12 cellular contexts compared by ENCODE assay signal in genomic region chr1:207808911-207809555, GRCh38. TPM values are rescaled to one million over a fixed set of nuclear protein-coding genes. Genes with fewer than 3 reads are reported as not detected.
DNase-seq lines count a peak whose midpoint lies in the region; ATAC-seq and TF ChIP-seq lines count a peak whose summit lies in the region.
"Had no signal": no experiment of that assay in that cellular context is flagged by ENCODE, and none has a peak within 500 bp of the region (broad histone marks: within the 10 kb centered on the region; RNA-seq: fewer than 3 reads in every experiment).

No MANE protein-coding gene starts in this region.

- peak overlapping the region; percentile 39 for H3K27ac Mint-ChIP-seq in memory B cell

- no peaks in the 10 kb centered on the region for H3K27me3 Mint-ChIP-seq in memory B cell

- peaks cover 59% of the 10 kb centered on the region for H3K4me1 Mint-ChIP-seq in memory B cell

- H3K9me3 ChIP-seq in right cardiac atrium (ENCODE audit: control insufficient read depth, low read length) (no peaks in the 10 kb centered on the region), ascending aorta (no peaks in the 10 kb centered on the region), vagina (no peaks in the 10 kb centered on the region)

- 80% methylated on average over 5 of the region's 5 CpGs for WGBS in right cardiac atrium

- H3K36me3 Mint-ChIP-seq in memory B cell: peaks cover 63% of the 10 kb centered on the region

- H3K27ac ChIP-seq in right cardiac atrium (ENCODE audit: low read length) (peak overlapping the region; percentile 77), ascending aorta (peak overlapping the region; percentile 92 to 98), vagina (peak overlapping the region; percentile 77)

- H3K4me3 Mint-ChIP-seq in memory B cell: peak overlapping the region; percentile 30
- H3K4me3 Mint-ChIP-seq: nephron progenitor cell had no signal

- H3K4me3 ChIP-seq in right cardiac atrium (ENCODE audit: low read length): no peak overlapping the region
- H3K4me3 ChIP-seq in ascending aorta: no peak overlapping the region
- H3K4me3 ChIP-seq in vagina: no peak overlapping the region

- intact Hi-C loops in right cardiac atrium (cut with DNase I): no loop called here
- intact Hi-C loops in left ventricle myocardium superior (cut with micrococcal nuclease): no loop called here
- intact Hi-C loops in ascending aorta (cut with DNase I): loop anchor here (1.0 to 10.0 kb wide), 3 partner anchors 11 to 1304 kb away; partner anchors contain the start of genes CD46 and RASSF5
- intact Hi-C loops in vagina (cut with DNase I): loop anchor here (5.0 kb wide), 1 partner anchor 1538 kb away; no protein-coding TSS in a partner anchor

- TF ChIP-seq CTCF in ascending aorta (IDR thresholded peaks at IDR 0.05) (no peak), vagina (IDR thresholded peaks at IDR 0.05) (no peak)

- DNase-seq in right cardiac atrium (no peak), left ventricle myocardium superior (no peak), ascending aorta (ENCODE audit: low spot score in 2 of 2) (no peak), memory B cell (ENCODE audit: low spot score in 2 of 2) (peak in 1 of 2 donors; percentile 8), vagina (ENCODE audit: extremely low spot score in 2 of 2) (no peak), OCI-M1 (lab: John Stamatoyannopoulos, UW) (no peak)
- DNase-seq: activated T-cell treated with anti-CD3 and anti-CD28 coated beads, Interleukin-2, amount 50 U/mL, for 48 hours; AML-193; NCI-H1417 treated with DMSO at 0.1 percent for 48 hours; nephron progenitor cell had no signal

- no peaks in the 10 kb centered on the region for H3K27me3 ChIP-seq in right cardiac atrium (ENCODE audit: control insufficient read depth, insufficient read depth)
- H3K27me3 ChIP-seq in ascending aorta: no peaks in the 10 kb centered on the region
- H3K27me3 ChIP-seq in vagina: no peaks in the 10 kb centered on the region

- H3K4me1 ChIP-seq in right cardiac atrium (ENCODE audit: control insufficient read depth, insufficient read depth, low read length): peaks cover 68% of the 10 kb centered on the region
- peaks cover 54 to 96% of the 10 kb centered on the region in 2 donors for H3K4me1 ChIP-seq in ascending aorta
- H3K4me1 ChIP-seq in vagina: peaks cover 98% of the 10 kb centered on the region

- H3K9me3 Mint-ChIP-seq in memory B cell: no peaks in the 10 kb centered on the region
- H3K9me3 Mint-ChIP-seq: nephron progenitor cell had no signal

- peaks cover 77 to 95% of the 10 kb centered on the region in 2 donors for H3K36me3 ChIP-seq in ascending aorta
- peaks cover 0 to 67% of the 10 kb centered on the region in 2 donors for H3K36me3 ChIP-seq in vagina

- ATAC-seq in right cardiac atrium (no peak), left ventricle myocardium superior (no peak), memory B cell (ENCODE audit: low read depth) (no peak), HG03432 (IDR thresholded peaks at IDR 0.05; ENCODE audit: unreplicated experiment) (no peak), esophagus mucosa (no peak)

- TF ChIP-seq POLR2A in vagina (IDR thresholded peaks at IDR 0.05): no peak

RNA-seq across cellular contexts. Expression of gene CD46, which starts 57.2 kb away (rescaled TPM):
- 10 to 100 TPM; 81.7 to 94.2 (median 86.4) TPM for total RNA-seq in right cardiac atrium
- 56.3 TPM for polyA plus RNA-seq in right cardiac atrium
- total RNA-seq in left ventricle myocardium superior: 113 TPM
- total RNA-seq in ascending aorta: 64.5 TPM
- total RNA-seq in vagina: 143 TPM
- total RNA-seq in esophagus mucosa: 136 TPM

Comparison
In these comparisons a context has a peak if more than half of its experiments do, and no peak if none do; other contexts are left out.
1. intact Hi-C loops: an anchor here in ascending aorta (1.0 to 10.0 kb wide) and vagina (5.0 kb wide); none called in right cardiac atrium and left ventricle myocardium superior.